In the genomic region with DNA sequence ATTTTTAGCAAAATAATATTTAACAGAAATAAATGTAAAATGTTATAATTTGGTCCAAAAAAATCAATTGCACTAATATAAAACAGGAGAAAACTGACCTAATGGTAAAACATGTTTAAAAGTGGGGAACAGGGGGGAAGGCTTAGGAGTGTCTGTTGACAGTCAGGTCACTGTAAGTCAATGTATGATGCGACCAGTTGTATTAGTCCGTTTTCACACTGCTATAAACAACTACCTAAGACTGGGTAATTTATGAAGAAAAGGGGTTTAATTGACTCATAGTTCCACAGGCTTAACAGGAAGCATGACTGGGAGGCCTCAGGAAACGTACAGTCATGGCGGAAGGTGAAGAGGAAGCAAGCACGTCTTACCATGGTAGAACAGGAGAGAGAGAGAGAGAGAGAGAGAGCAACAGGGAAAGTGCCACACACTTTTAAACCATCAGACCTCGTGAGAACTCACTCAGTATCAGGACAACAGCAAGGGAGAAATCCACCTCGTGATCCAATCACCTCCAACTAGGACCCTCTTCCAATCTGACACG, we compare ENCODE assay signal across 15 cellular contexts. TPM values are rescaled to one million over a fixed set of nuclear protein-coding genes. Genes with fewer than 3 reads are reported as not detected.
DNase-seq lines count a peak whose midpoint lies in the region; ATAC-seq lines count a peak whose summit lies in the region.
"Had no signal": no experiment of that assay in that cellular context is flagged by ENCODE, and none has a peak within 500 bp of the region (broad histone marks: within the 10 kb centered on the region; RNA-seq: fewer than 3 reads in every experiment).

No MANE protein-coding gene starts in this region.

- no peaks in the 10 kb centered on the region for H3K36me3 ChIP-seq in SJCRH30
- H3K36me3 ChIP-seq: BLaER1, colonic mucosa, tibial artery had no signal

- peaks cover 3% of the 10 kb centered on the region for H3K9me3 Mint-ChIP-seq in stimulated activated naive CD8-positive, alpha-beta T cell treated with anti-CD3 and anti-CD28 coated beads, Interleukin-15, Interleukin-2, amounts not matched to agents 100 ng/mL and 50 ng/mL, for 24 hours

- no peak for ATAC-seq in stimulated activated naive CD8-positive, alpha-beta T cell treated with anti-CD3 and anti-CD28 coated beads, Interleukin-15, Interleukin-2, amounts not matched to agents 100 U/mL and 50 U/mL, for 24 hours
- no peak for ATAC-seq in sciatic nerve

- H3K27ac Mint-ChIP-seq in stimulated activated naive CD8-positive, alpha-beta T cell treated with anti-CD3 and anti-CD28 coated beads, Interleukin-15, Interleukin-2, amounts not matched to agents 100 ng/mL and 50 ng/mL, for 24 hours = peak overlapping the region; percentile 61

- H3K27me3 ChIP-seq in SJCRH30 = no peaks in the 10 kb centered on the region
- H3K27me3 ChIP-seq: colonic mucosa, tibial artery had no signal

- no peak for DNase-seq in stimulated activated naive CD8-positive, alpha-beta T cell treated with anti-CD3 and anti-CD28 coated beads, Interleukin-15, Interleukin-2, amounts not matched to agents 100 U/mL and 50 U/mL, for 24 hours
- DNase-seq in SJCRH30 = no peak
- DNase-seq in glomerular endothelial cell (ENCODE audit: extremely low read depth, low read depth, low spot score) = peak; percentile 68
- DNase-seq in RKO (ENCODE audit: low spot score) = no peak
- no peak for DNase-seq in sciatic nerve (ENCODE audit: low spot score)
- no peak for DNase-seq in NCI-H2227 treated with DMSO at 0.1 percent for 48 hours (lab: John Stamatoyannopoulos, UW)
- DNase-seq in C1 segment of cervical spinal cord (lab: John Stamatoyannopoulos, UW) = no peak
- DNase-seq: colonic mucosa; NCI-H1105 treated with DMSO at 0.1 percent for 48 hours; stimulated activated CD4-positive, alpha-beta T cell treated with anti-CD3 and anti-CD28 coated beads, Interleukin-12 subunit alpha, Interleukin-12 subunit beta, amount 100 ng/mL, for 4 hours; tibial artery had no signal

- no peaks in the 10 kb centered on the region for H3K9me3 ChIP-seq in SJCRH30 (replicated peaks)
- H3K9me3 ChIP-seq: BLaER1, colonic mucosa, tibial artery had no signal

- no peak overlapping the region for H3K4me3 ChIP-seq in SJCRH30
- H3K4me3 ChIP-seq: BLaER1, colonic mucosa, tibial artery had no signal

- H3K36me3 Mint-ChIP-seq in stimulated activated naive CD8-positive, alpha-beta T cell treated with anti-CD3 and anti-CD28 coated beads, Interleukin-15, Interleukin-2, amounts not matched to agents 100 ng/mL and 50 ng/mL, for 24 hours (ENCODE audit: low read depth) = no peaks in the 10 kb centered on the region

- H3K27ac ChIP-seq in SJCRH30 = peak overlapping the region; percentile 55; the same call in 1 of the 2 replicates
- H3K27ac ChIP-seq: BLaER1, colonic mucosa, tibial artery had no signal

- H3K4me3 Mint-ChIP-seq in stimulated activated naive CD8-positive, alpha-beta T cell treated with anti-CD3 and anti-CD28 coated beads, Interleukin-15, Interleukin-2, amounts not matched to agents 100 ng/mL and 50 ng/mL, for 24 hours = no peak overlapping the region

- H3K4me1 ChIP-seq in SJCRH30 = peaks cover 36% of the 10 kb centered on the region
- H3K4me1 ChIP-seq: BLaER1, colonic mucosa had no signal

- no peaks in the 10 kb centered on the region for H3K27me3 Mint-ChIP-seq in stimulated activated naive CD8-positive, alpha-beta T cell treated with anti-CD3 and anti-CD28 coated beads, Interleukin-15, Interleukin-2, amounts not matched to agents 100 ng/mL and 50 ng/mL, for 24 hours

- peaks cover 7% of the 10 kb centered on the region for H3K4me1 Mint-ChIP-seq in stimulated activated naive CD8-positive, alpha-beta T cell treated with anti-CD3 and anti-CD28 coated beads, Interleukin-15, Interleukin-2, amounts not matched to agents 100 ng/mL and 50 ng/mL, for 24 hours (ENCODE audit: low read depth)

- intact Hi-C loops in sciatic nerve (cut with DNase I) = no loop called here

RNA-seq across cellular contexts. Expression of a gene that starts 13.0 kb away (rescaled TPM):
- 2.7 and 4.0 TPM in 2 replicates for total RNA-seq in SJCRH30 (2014; rRNA removed; shearing (Covaris generic))
- 0.15 TPM in 1 of 2 replicates, not detected in the other for total RNA-seq in glomerular endothelial cell
- not detected for total RNA-seq in sciatic nerve
- total RNA-seq: colonic mucosa, mesenteric fat pad, osteocyte had no signal
